ENCODE assay signal across 20 cellular contexts in genomic region chr22:28942333-28942732, GRCh38.
"Had no signal": no experiment of that assay in that cellular context is flagged by ENCODE, and none has a peak within 500 bp of the region (broad histone marks: within the 10 kb centered on the region; RNA-seq: fewer than 3 reads in every experiment).

No MANE protein-coding gene starts in this region.

- H3K4me3 ChIP-seq: lower lobe of right lung, prostate gland, right atrium auricular region, tibial artery had no signal

- H3K27ac Mint-ChIP-seq: activated CD4-positive, alpha-beta T cell treated with anti-CD3 and anti-CD28 coated beads, Interleukin-2, amount 10 ng/mL, durations not matched to agents 7 days and 5 days; activated CD8-positive, alpha-beta T cell treated with anti-CD3 and anti-CD28 coated beads, Interleukin-2, amount 10 ng/mL, durations not matched to agents 7 days and 5 days; activated naive CD4-positive, alpha-beta T cell treated with anti-CD3 and anti-CD28 coated beads for 36 hours; activated T-cell treated with anti-CD3 and anti-CD28 coated beads, Interleukin-2, amount 50 U/mL, for 24 hours; dendritic cell treated with granulocyte-macrophage colony-stimulating factor and Interleukin-4, amounts not matched to agents 40 ng/mL and 50 ng/mL, for 4 days; natural killer cell treated with Interleukin-12 subunit alpha and Interleukin-12 subunit beta and Interleukin-15 and Interleukin-18, amount 100 ng/mL, for 72 hours; T-cell had no signal

- DNase-seq: activated CD4-positive, alpha-beta T cell treated with anti-CD3 and anti-CD28 coated beads, Interleukin-2, amount 10 ng/mL, durations not matched to agents 7 days and 5 days; activated CD8-positive, alpha-beta T cell treated with anti-CD3 and anti-CD28 coated beads, Interleukin-2, amount 10 ng/mL, durations not matched to agents 7 days and 5 days; activated naive CD4-positive, alpha-beta T cell treated with anti-CD3 and anti-CD28 coated beads for 36 hours; activated T-cell treated with anti-CD3 and anti-CD28 coated beads, Interleukin-2, amount 50 U/mL, for 24 hours; anterior cingulate cortex; brain microvascular endothelial cell; cerebellar nuclear complex; effector memory CD4-positive, alpha-beta T cell; left cardiac atrium; lower lobe of right lung; stimulated activated naive CD8-positive, alpha-beta T cell treated with anti-CD3 and anti-CD28 coated beads, Interleukin-15, Interleukin-2, amounts not matched to agents 100 U/mL and 50 U/mL, for 24 hours; substantia nigra; T-cell; T-helper 9 cell; tibial artery had no signal

- H3K36me3 ChIP-seq: brain microvascular endothelial cell, lower lobe of right lung, prostate gland, right atrium auricular region, tibial artery had no signal

- ATAC-seq: activated CD4-positive, CD25-positive, alpha-beta regulatory T cell treated with anti-CD3 and anti-CD28 coated beads, Interleukin-2, amount 50 U/mL, for 24 hours; activated CD8-positive, alpha-beta T cell treated with anti-CD3 and anti-CD28 coated beads, Interleukin-2, amount 10 ng/mL, durations not matched to agents 7 days and 5 days; left cardiac atrium; natural killer cell treated with Interleukin-12 subunit alpha and Interleukin-12 subunit beta and Interleukin-15 and Interleukin-18, amount 100 ng/mL, for 72 hours; stimulated activated naive CD8-positive, alpha-beta T cell treated with anti-CD3 and anti-CD28 coated beads, Interleukin-15, Interleukin-2, amounts not matched to agents 100 U/mL and 50 U/mL, for 24 hours; T-cell had no signal

- H3K4me1 Mint-ChIP-seq: activated CD4-positive, alpha-beta T cell treated with anti-CD3 and anti-CD28 coated beads, Interleukin-2, amount 10 ng/mL, durations not matched to agents 7 days and 5 days; T-cell had no signal

- H3K4me3 Mint-ChIP-seq: activated CD4-positive, alpha-beta T cell treated with anti-CD3 and anti-CD28 coated beads, Interleukin-2, amount 10 ng/mL, durations not matched to agents 7 days and 5 days; activated CD8-positive, alpha-beta T cell treated with anti-CD3 and anti-CD28 coated beads, Interleukin-2, amount 10 ng/mL, durations not matched to agents 7 days and 5 days; activated naive CD4-positive, alpha-beta T cell treated with anti-CD3 and anti-CD28 coated beads for 36 hours; activated T-cell treated with anti-CD3 and anti-CD28 coated beads, Interleukin-2, amount 50 U/mL, for 24 hours; dendritic cell treated with granulocyte-macrophage colony-stimulating factor and Interleukin-4, amounts not matched to agents 40 ng/mL and 50 ng/mL, for 4 days; natural killer cell treated with Interleukin-12 subunit alpha and Interleukin-12 subunit beta and Interleukin-15 and Interleukin-18, amount 100 ng/mL, for 72 hours; T-cell had no signal

- H3K9me3 ChIP-seq: prostate gland, tibial artery had no signal

- H3K27ac ChIP-seq: brain microvascular endothelial cell, lower lobe of right lung, prostate gland, right atrium auricular region, tibial artery had no signal

- H3K27me3 ChIP-seq: brain microvascular endothelial cell, right atrium auricular region, tibial artery had no signal
